Comparison of ENCODE assay signal across 2 cellular contexts in the genomic region with DNA sequence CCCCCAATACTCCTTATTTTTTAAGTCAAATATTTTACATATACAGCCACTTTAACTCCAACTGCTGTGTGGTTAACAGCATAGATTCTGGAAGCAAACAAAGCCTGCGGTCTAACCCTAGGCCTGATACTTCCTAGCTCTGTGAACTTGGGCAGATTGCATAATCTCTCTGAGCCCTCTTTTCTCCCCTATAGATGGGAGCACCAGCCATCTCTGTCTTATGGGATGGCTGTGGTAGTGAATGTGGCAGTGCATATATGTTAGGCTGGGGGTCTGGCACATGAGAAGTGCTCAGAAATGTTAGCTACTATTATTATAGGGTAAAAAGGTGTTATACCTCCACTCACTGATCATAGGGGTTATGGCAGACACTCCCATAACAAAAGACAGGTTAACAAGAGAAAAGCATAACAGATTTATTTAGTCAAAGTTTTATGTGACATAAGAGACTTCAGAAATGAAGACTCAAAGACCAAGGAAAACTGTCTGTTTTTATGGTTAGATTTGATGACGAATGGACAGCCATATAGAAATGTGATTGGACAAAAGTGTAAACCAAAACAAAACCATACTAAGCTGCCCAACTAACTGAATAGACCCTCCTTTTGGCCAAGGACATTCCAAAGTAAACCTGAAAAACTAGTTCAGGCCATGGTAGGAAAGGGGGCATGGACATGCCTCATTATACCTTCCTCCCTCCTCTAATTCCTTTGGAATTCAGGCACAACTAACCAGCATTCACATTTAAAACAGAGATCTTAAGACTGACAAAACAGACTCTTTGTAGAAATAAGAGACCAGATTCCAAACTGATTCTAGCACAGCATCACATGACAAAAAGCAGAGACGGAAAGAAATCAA.
A peak's percentile ranks its signal among the peaks of the same experiment; 100 is the strongest.
TF ChIP-seq lines count a peak whose summit lies in the region.

No MANE protein-coding gene starts in this region.

TF ChIP-seq in WTC11, 78 proteins besides CTCF, POLR2A, EP300 and RAD21 (continued from another document):
- 0 out of 2 replicates have a peak, but pooled peaks have one; percentile 24 for TF ChIP-seq ZNF232 (CRISPR knock-in tag; IDR thresholded peaks at IDR 0.05)
- TF ChIP-seq, protein P1, sequence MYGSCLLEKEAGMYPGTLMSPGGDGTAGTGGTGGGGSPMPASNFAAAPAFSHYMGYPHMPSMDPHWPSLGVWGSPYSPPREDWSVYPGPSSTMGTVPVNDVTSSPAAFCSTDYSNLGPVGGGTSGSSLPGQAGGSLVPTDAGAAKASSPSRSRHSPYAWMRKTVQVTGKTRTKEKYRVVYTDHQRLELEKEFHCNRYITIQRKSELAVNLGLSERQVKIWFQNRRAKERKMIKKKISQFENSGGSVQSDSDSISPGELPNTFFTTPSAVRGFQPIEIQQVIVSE (CRISPR knock-in tag; IDR thresholded peaks at IDR 0.05; ENCODE audit: borderline replicate concordance), result no peak
- TF ChIP-seq, protein P2, sequence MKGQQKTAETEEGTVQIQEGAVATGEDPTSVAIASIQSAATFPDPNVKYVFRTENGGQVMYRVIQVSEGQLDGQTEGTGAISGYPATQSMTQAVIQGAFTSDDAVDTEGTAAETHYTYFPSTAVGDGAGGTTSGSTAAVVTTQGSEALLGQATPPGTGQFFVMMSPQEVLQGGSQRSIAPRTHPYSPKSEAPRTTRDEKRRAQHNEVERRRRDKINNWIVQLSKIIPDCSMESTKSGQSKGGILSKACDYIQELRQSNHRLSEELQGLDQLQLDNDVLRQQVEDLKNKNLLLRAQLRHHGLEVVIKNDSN (CRISPR knock-in tag; IDR thresholded peaks at IDR 0.05), result 0 out of 2 replicates have a peak, but pooled peaks have one; percentile 24
- no peak for TF ChIP-seq NR1H2 (CRISPR knock-in tag; IDR thresholded peaks at IDR 0.05)
- no peak for TF ChIP-seq HMGA2 (CRISPR knock-in tag; IDR thresholded peaks at IDR 0.05)
- peak; percentile 69; the same call in 1 of the 2 replicates for TF ChIP-seq TEAD1 (CRISPR knock-in tag; IDR thresholded peaks at IDR 0.05)
- no peak for TF ChIP-seq E2F1 (CRISPR knock-in tag; IDR thresholded peaks at IDR 0.05)
- no peak for TF ChIP-seq TCF7 (CRISPR knock-in tag; IDR thresholded peaks at IDR 0.05; ENCODE audit: low read depth)

TF ChIP-seq in neural cell, 6 proteins besides CTCF, POLR2A, EP300 and RAD21 (continued from another document):
- TF ChIP-seq REST (IDR thresholded peaks at IDR 0.05; ENCODE audit: borderline replicate concordance), result no peak
